Comparison of ENCODE assay signal across 21 cellular contexts in genomic region chr14:85625925-85626585, GRCh38.
DNase-seq lines count a peak whose midpoint lies in the region; ATAC-seq and TF ChIP-seq lines count a peak whose summit lies in the region.
"Had no signal": no experiment of that assay in that cellular context is flagged by ENCODE, and none has a peak within 500 bp of the region (broad histone marks: within the 10 kb centered on the region; RNA-seq: fewer than 3 reads in every experiment).

No MANE protein-coding gene starts in this region.

- no peak overlapping the region for H3K4me3 Mint-ChIP-seq in T-helper 17 cell
- H3K4me3 Mint-ChIP-seq: CD4-positive, alpha-beta memory T cell had no signal

- H3K4me1 ChIP-seq in OCI-LY3 (ENCODE audit: low read length): peaks cover 27% of the 10 kb centered on the region
- H3K4me1 ChIP-seq in skeletal muscle tissue (ENCODE audit: control insufficient read depth in 3 of 3, insufficient read depth in 3 of 3, low read length in 3 of 3): peaks cover 0 to 12% (median 8%) of the 10 kb centered on the region in 3 donors
- H3K4me1 ChIP-seq: SJCRH30 had no signal

- H3K36me3 ChIP-seq in OCI-LY3 (replicated peaks; ENCODE audit: low read depth, low read length) (no peaks in the 10 kb centered on the region), skeletal muscle tissue (ENCODE audit: control insufficient read depth in 3 of 3, insufficient read depth in 3 of 3, low read length in 3 of 3) (peaks cover 20 to 22% (median 21%) of the 10 kb centered on the region in 3 donors), H7 (replicated peaks; ENCODE audit: control insufficient read depth, insufficient read depth, low read length) (no peaks in the 10 kb centered on the region)

- TF ChIP-seq CTCF in OCI-LY3 (IDR thresholded peaks at IDR 0.05; ENCODE audit: low read depth, low read length): no peak

- H3K27ac Mint-ChIP-seq in T-helper 17 cell: no peak overlapping the region
- H3K27ac Mint-ChIP-seq: CD4-positive, alpha-beta memory T cell had no signal

- no peak overlapping the region for H3K9ac ChIP-seq in OCI-LY3 (ENCODE audit: low read length)
- H3K9ac ChIP-seq in skeletal muscle tissue (ENCODE audit: low read depth in 1 of 3, low read length in 3 of 3): no peak overlapping the region

- no peaks in the 10 kb centered on the region for H3K36me3 Mint-ChIP-seq in T-helper 17 cell (ENCODE audit: low read depth)
- H3K36me3 Mint-ChIP-seq: CD4-positive, alpha-beta memory T cell had no signal

- no peak overlapping the region for H3K4me3 ChIP-seq in OCI-LY3 (ENCODE audit: low read length)
- H3K4me3 ChIP-seq in skeletal muscle tissue (ENCODE audit: low read length in 3 of 3): no peak overlapping the region
- H3K4me3 ChIP-seq in H7 (ENCODE audit: insufficient read depth, low read depth, low read length): no peak overlapping the region
- H3K4me3 ChIP-seq: PC-9, SJCRH30 had no signal

- peak; percentile 4 for DNase-seq in fibroblast of gingiva (ENCODE audit: low read depth)
- peak; percentile 36 for DNase-seq in myocyte (ENCODE audit: low read depth)
- no peak for DNase-seq in SK-N-DZ (ENCODE audit: low spot score)
- DNase-seq in T-helper 17 cell: no peak
- DNase-seq in H7: no peak
- DNase-seq: C1 segment of cervical spinal cord; Caco-2; CD4-positive, alpha-beta memory T cell; DMS79 treated with DMSO at 0.1 percent for 48 hours; NCI-H1092 treated with DMSO at 0.1 percent for 48 hours; NCI-H1436 treated with DMSO at 0.1 percent for 48 hours; NCI-H187 treated with DMSO at 0.1 percent for 48 hours; NCI-H524; NCI-H774; NK-92 treated with Interleukin-12 subunit alpha and Interleukin-12 subunit beta, amount 100 ng/mL, for 24 hours; PC-9; SJCRH30 had no signal

- no peaks in the 10 kb centered on the region for H3K79me2 ChIP-seq in OCI-LY3 (ENCODE audit: low read length)

- peak overlapping the region; percentile 45 for H3K4me2 ChIP-seq in OCI-LY3 (ENCODE audit: low read length)
- H3K4me2 ChIP-seq: PC-9 had no signal

- H3K27me3 Mint-ChIP-seq in T-helper 17 cell: no peaks in the 10 kb centered on the region
- H3K27me3 Mint-ChIP-seq: CD4-positive, alpha-beta memory T cell had no signal

- no peak for ATAC-seq in T-helper 17 cell
- ATAC-seq: Right ventricle myocardium inferior had no signal

- no peaks in the 10 kb centered on the region for H3K4me1 Mint-ChIP-seq in T-helper 17 cell
- H3K4me1 Mint-ChIP-seq: CD4-positive, alpha-beta memory T cell had no signal

- no peaks in the 10 kb centered on the region for H4K20me1 ChIP-seq in OCI-LY3 (ENCODE audit: insufficient read depth, low read length)

- peak overlapping the region; percentile 21; the same call in 1 of the 2 replicates for H3K27ac ChIP-seq in OCI-LY3 (ENCODE audit: low read length)
- peak overlapping the region; percentile 71 for H3K27ac ChIP-seq in skeletal muscle tissue (ENCODE audit: low read depth, low read length)
- H3K27ac ChIP-seq: HL-60, PC-9, SJCRH30 had no signal

- H2AFZ ChIP-seq in OCI-LY3 (ENCODE audit: low read depth, low read length): no peak overlapping the region
- H2AFZ ChIP-seq: PC-9 had no signal

- H3K27me3 ChIP-seq in OCI-LY3 (ENCODE audit: low read depth, low read length) (no peaks in the 10 kb centered on the region), skeletal muscle tissue (ENCODE audit: control insufficient read depth in 3 of 3, insufficient read depth in 3 of 3, low read length in 3 of 3) (no peaks in the 10 kb centered on the region), H7 (ENCODE audit: control insufficient read depth, insufficient read depth, low read length) (no peaks in the 10 kb centered on the region)
- H3K27me3 ChIP-seq: SJCRH30 had no signal

- H3K9me3 ChIP-seq in OCI-LY3 (ENCODE audit: insufficient read depth, low read length) (no peaks in the 10 kb centered on the region), skeletal muscle tissue (ENCODE audit: control insufficient read depth in 3 of 3, low read length in 3 of 3) (no peaks in the 10 kb centered on the region), T-helper 17 cell (ENCODE audit: control insufficient read depth, low read length, poor library complexity, severe bottlenecking) (no peaks in the 10 kb centered on the region)
- H3K9me3 ChIP-seq: Caco-2, SJCRH30 had no signal

Comparison
In these comparisons a context has a peak if more than half of its experiments do, and no peak if none do; other contexts are left out.
1. DNase-seq: peak in fibroblast of gingiva (single experiment) and myocyte (single experiment); none in SK-N-DZ (single experiment), T-helper 17 cell (0 of 3) and H7 (single experiment).